Comparison of ENCODE assay signal across 26 cellular contexts in genomic region chr2:29239209-29239960, GRCh38.
"Had no signal": no experiment of that assay in that cellular context is flagged by ENCODE, and none has a peak within 500 bp of the region (broad histone marks: within the 10 kb centered on the region; RNA-seq: fewer than 3 reads in every experiment).

No MANE protein-coding gene starts in this region.

- DNase-seq: activated CD4-positive, alpha-beta memory T cell treated with anti-CD3 and anti-CD28 coated beads, Interleukin-2, amount 10 ng/mL, durations not matched to agents 7 days and 5 days; activated CD4-positive, alpha-beta T cell treated with anti-CD3 and anti-CD28 coated beads for 1 hour; activated CD8-positive, alpha-beta memory T cell treated with anti-CD3 and anti-CD28 coated beads, Interleukin-2, amount 50 U/mL, for 48 hours; activated T-cell treated with anti-CD3 and anti-CD28 coated beads, Interleukin-2, amount 50 U/mL, for 24 hours; aorta; effector memory CD8-positive, alpha-beta T cell; hippocampal formation; left colon; naive B cell; nephron progenitor cell; psoas muscle; stimulated activated naive CD4-positive, alpha-beta T cell treated with Interleukin-2 at 50 U/mL for 16 hours; T-helper 17 cell; T1000; transverse colon; uterus had no signal

- H3K4me1 Mint-ChIP-seq: activated CD4-positive, alpha-beta memory T cell treated with anti-CD3 and anti-CD28 coated beads, Interleukin-2, amount 10 ng/mL, durations not matched to agents 7 days and 5 days; activated CD4-positive, alpha-beta T cell treated with anti-CD3 and anti-CD28 coated beads, Interleukin-2, amount 10 ng/mL, durations not matched to agents 7 days and 5 days; brain; mesothelial cell of epicardium; nephron progenitor cell; WTC11 had no signal

- H3K36me3 ChIP-seq: adrenal gland, cardiac muscle cell, gastroesophageal sphincter, pancreas, transverse colon, uterus had no signal

- H3K4me3 ChIP-seq: adrenal gland, cardiac muscle cell, coronary artery, gastroesophageal sphincter, pancreas, psoas muscle, transverse colon, uterus had no signal

- H3K27me3 Mint-ChIP-seq: activated CD4-positive, alpha-beta T cell treated with anti-CD3 and anti-CD28 coated beads, Interleukin-2, amount 10 ng/mL, durations not matched to agents 7 days and 5 days had no signal

- H3K27ac ChIP-seq: adrenal gland, cardiac muscle cell, coronary artery, gastroesophageal sphincter, pancreas, psoas muscle, transverse colon, uterus had no signal

- H3K27me3 ChIP-seq: adrenal gland, cardiac muscle cell, pancreas, transverse colon, uterus had no signal

- ATAC-seq: effector memory CD8-positive, alpha-beta T cell; gastroesophageal sphincter; left colon; T-helper 17 cell had no signal

- H3K9me3 Mint-ChIP-seq: activated CD4-positive, alpha-beta memory T cell treated with anti-CD3 and anti-CD28 coated beads, Interleukin-2, amount 10 ng/mL, durations not matched to agents 7 days and 5 days; activated CD4-positive, alpha-beta T cell treated with anti-CD3 and anti-CD28 coated beads, Interleukin-2, amount 10 ng/mL, durations not matched to agents 7 days and 5 days; activated T-cell treated with anti-CD3 and anti-CD28 coated beads, Interleukin-2, amount 50 U/mL, for 24 hours; brain; effector memory CD8-positive, alpha-beta T cell; mesothelial cell of epicardium; nephron progenitor cell; WTC11 had no signal

- H3K36me3 Mint-ChIP-seq: activated naive CD8-positive, alpha-beta T cell; brain; mesothelial cell of epicardium; naive B cell; WTC11 had no signal

- H3K4me3 Mint-ChIP-seq: activated CD4-positive, alpha-beta memory T cell treated with anti-CD3 and anti-CD28 coated beads, Interleukin-2, amount 10 ng/mL, durations not matched to agents 7 days and 5 days; activated CD4-positive, alpha-beta T cell treated with anti-CD3 and anti-CD28 coated beads, Interleukin-2, amount 10 ng/mL, durations not matched to agents 7 days and 5 days; activated naive CD8-positive, alpha-beta T cell; activated T-cell treated with anti-CD3 and anti-CD28 coated beads, Interleukin-2, amount 50 U/mL, for 24 hours; brain; effector memory CD8-positive, alpha-beta T cell; mesothelial cell of epicardium; nephron progenitor cell; T-helper 17 cell; WTC11 had no signal

- H3K4me1 ChIP-seq: adrenal gland, gastroesophageal sphincter, pancreas, psoas muscle, transverse colon, uterus had no signal

- H3K27ac Mint-ChIP-seq: activated CD4-positive, alpha-beta memory T cell treated with anti-CD3 and anti-CD28 coated beads, Interleukin-2, amount 10 ng/mL, durations not matched to agents 7 days and 5 days; activated CD4-positive, alpha-beta T cell treated with anti-CD3 and anti-CD28 coated beads, Interleukin-2, amount 10 ng/mL, durations not matched to agents 7 days and 5 days; activated naive CD8-positive, alpha-beta T cell; activated T-cell treated with anti-CD3 and anti-CD28 coated beads, Interleukin-2, amount 50 U/mL, for 24 hours; brain; effector memory CD8-positive, alpha-beta T cell; mesothelial cell of epicardium; nephron progenitor cell; T-helper 17 cell; WTC11 had no signal

- H3K9me3 ChIP-seq: adrenal gland, gastroesophageal sphincter, pancreas, psoas muscle, transverse colon, uterus had no signal
